9 cellular contexts compared by ENCODE assay signal in genomic region chr6:13573255-13573654, GRCh38. TPM values are rescaled to one million over a fixed set of nuclear protein-coding genes. Genes with fewer than 3 reads are reported as not detected.
DNase-seq lines count a peak whose midpoint lies in the region; ATAC-seq, FAIRE-seq and TF ChIP-seq lines count a peak whose summit lies in the region.
"Had no signal": no experiment of that assay in that cellular context is flagged by ENCODE, and none has a peak within 500 bp of the region (broad histone marks: within the 10 kb centered on the region; RNA-seq: fewer than 3 reads in every experiment).

No MANE protein-coding gene starts in this region.

- no peak for ATAC-seq in activated naive CD8-positive, alpha-beta T cell treated with anti-CD3 and anti-CD28 coated beads, Interleukin-2, amount 10 ng/mL, durations not matched to agents 7 days and 5 days (ENCODE audit: low read depth)

- H3K9me3 Mint-ChIP-seq in T-helper 1 cell treated with Interleukin-12 subunit alpha and Interleukin-12 subunit beta and Interleukin-4 antibody, amounts not matched to agents 30 μg/mL and 1 μg/mL, for 36 hours = peaks cover 6% of the 10 kb centered on the region
- no peaks in the 10 kb centered on the region for H3K9me3 Mint-ChIP-seq in activated naive CD8-positive, alpha-beta T cell treated with anti-CD3 and anti-CD28 coated beads, Interleukin-2, amount 10 ng/mL, durations not matched to agents 7 days and 5 days

- H3K4me3 ChIP-seq in kidney (ENCODE audit: low read length in 2 of 2) (peak overlapping the region; percentile 75 to 81), stomach smooth muscle (ENCODE audit: low read length in 2 of 2) (peak overlapping the region; percentile 17 to 83)

- no peaks in the 10 kb centered on the region for H3K36me3 ChIP-seq in kidney (ENCODE audit: control insufficient read depth in 1 of 2, insufficient read depth in 2 of 2, low read length in 2 of 2)
- no peaks in the 10 kb centered on the region for H3K36me3 ChIP-seq in stomach smooth muscle (ENCODE audit: control insufficient read depth in 2 of 2, insufficient read depth in 2 of 2, low read length in 2 of 2)

- peaks cover 14% of the 10 kb centered on the region for H3K4me1 Mint-ChIP-seq in T-helper 1 cell treated with Interleukin-12 subunit alpha and Interleukin-12 subunit beta and Interleukin-4 antibody, amounts not matched to agents 30 μg/mL and 1 μg/mL, for 36 hours (ENCODE audit: low read depth)
- peaks cover 23% of the 10 kb centered on the region for H3K4me1 Mint-ChIP-seq in activated naive CD8-positive, alpha-beta T cell treated with anti-CD3 and anti-CD28 coated beads, Interleukin-2, amount 10 ng/mL, durations not matched to agents 7 days and 5 days

- H3K36me3 Mint-ChIP-seq in T-helper 1 cell treated with Interleukin-12 subunit alpha and Interleukin-12 subunit beta and Interleukin-4 antibody, amounts not matched to agents 30 μg/mL and 1 μg/mL, for 36 hours (ENCODE audit: low read depth) = peaks cover 1% of the 10 kb centered on the region
- peaks cover 13% of the 10 kb centered on the region for H3K36me3 Mint-ChIP-seq in activated naive CD8-positive, alpha-beta T cell treated with anti-CD3 and anti-CD28 coated beads, Interleukin-2, amount 10 ng/mL, durations not matched to agents 7 days and 5 days

- intact Hi-C loops in kidney (cut with DNase I) = no loop called here

- H3K9me3 ChIP-seq in kidney (ENCODE audit: control insufficient read depth in 1 of 2, low read length in 2 of 2) = peaks cover 0 to 4% of the 10 kb centered on the region in 2 donors
- H3K9me3 ChIP-seq in stomach smooth muscle (ENCODE audit: control insufficient read depth in 2 of 2, low read length in 2 of 2) = no peaks in the 10 kb centered on the region

- H3K27ac Mint-ChIP-seq in T-helper 1 cell treated with Interleukin-12 subunit alpha and Interleukin-12 subunit beta and Interleukin-4 antibody, amounts not matched to agents 30 μg/mL and 1 μg/mL, for 36 hours = no peak overlapping the region
- peak overlapping the region; percentile 84 for H3K27ac Mint-ChIP-seq in activated naive CD8-positive, alpha-beta T cell treated with anti-CD3 and anti-CD28 coated beads, Interleukin-2, amount 10 ng/mL, durations not matched to agents 7 days and 5 days

- peaks cover 5% of the 10 kb centered on the region for H3K27me3 Mint-ChIP-seq in T-helper 1 cell treated with Interleukin-12 subunit alpha and Interleukin-12 subunit beta and Interleukin-4 antibody, amounts not matched to agents 30 μg/mL and 1 μg/mL, for 36 hours (ENCODE audit: low read depth)
- peaks cover 1% of the 10 kb centered on the region for H3K27me3 Mint-ChIP-seq in activated naive CD8-positive, alpha-beta T cell treated with anti-CD3 and anti-CD28 coated beads, Interleukin-2, amount 10 ng/mL, durations not matched to agents 7 days and 5 days

- H3K9ac ChIP-seq in kidney (ENCODE audit: low read length in 2 of 2) (peak overlapping the region; percentile 83), stomach smooth muscle (ENCODE audit: low read length in 2 of 2) (peak overlapping the region; percentile 83 to 91)

- DNase-seq in T-helper 1 cell (no peak), kidney (no peak), ureter (ENCODE audit: low spot score) (no peak), A172 (ENCODE audit: low spot score) (no peak), midbrain (lab: John Stamatoyannopoulos, UW) (no peak)
- no peak for DNase-seq in activated naive CD8-positive, alpha-beta T cell treated with anti-CD3 and anti-CD28 coated beads, Interleukin-2, amount 10 ng/mL, durations not matched to agents 7 days and 5 days
- DNase-seq: 8988T had no signal

- TF ChIP-seq CTCF in kidney (IDR thresholded peaks at IDR 0.05; ENCODE audit: borderline replicate concordance, extremely low read depth, insufficient read depth) = no peak

- H3K27me3 ChIP-seq in stomach smooth muscle (ENCODE audit: control insufficient read depth in 1 of 2, insufficient read depth in 2 of 2, low read length in 2 of 2) = no peaks in the 10 kb centered on the region

- H3K27ac ChIP-seq in kidney (ENCODE audit: low read depth in 2 of 2, low read length in 2 of 2) = peak overlapping the region in 1 of 2 donors; percentile 54
- H3K27ac ChIP-seq in stomach smooth muscle (ENCODE audit: low read length) = peak overlapping the region; percentile 50

- no peak for FAIRE-seq in kidney (lab: Jason Lieb, UNC)

- peak overlapping the region; percentile 75 for H3K4me3 Mint-ChIP-seq in T-helper 1 cell treated with Interleukin-12 subunit alpha and Interleukin-12 subunit beta and Interleukin-4 antibody, amounts not matched to agents 30 μg/mL and 1 μg/mL, for 36 hours
- H3K4me3 Mint-ChIP-seq in activated naive CD8-positive, alpha-beta T cell treated with anti-CD3 and anti-CD28 coated beads, Interleukin-2, amount 10 ng/mL, durations not matched to agents 7 days and 5 days = peak overlapping the region; percentile 100

- H3K4me1 ChIP-seq in kidney (ENCODE audit: control insufficient read depth in 1 of 2, insufficient read depth in 1 of 2, low read depth in 1 of 2, low read length in 2 of 2) (peaks cover 5 to 6% of the 10 kb centered on the region in 2 donors), stomach smooth muscle (ENCODE audit: control insufficient read depth, insufficient read depth, low read length) (peaks cover 14% of the 10 kb centered on the region)

- POLR2A ChIA-PET in activated naive CD8-positive, alpha-beta T cell treated with anti-CD3 and anti-CD28 coated beads, Interleukin-2, amount 10 ng/mL, durations not matched to agents 7 days and 5 days (lab: Charles Lee) = interaction anchor here (1.0 to 3.9 kb wide), 6 partner anchors 11 to 245 kb away, joined by 3 to 36 read pairs (median 14); partner anchors contain the start of genes GFOD1, NOL7 and TBC1D7

RNA-seq across cellular contexts. Expression of gene SIRT5, which starts 1.1 kb away (rescaled TPM):
- total RNA-seq in activated naive CD8-positive, alpha-beta T cell treated with anti-CD3 and anti-CD28 coated beads, Interleukin-2, amount 10 ng/mL, durations not matched to agents 7 days and 5 days = 10 to 100 TPM; 15.9 to 16.3 TPM
- total RNA-seq in kidney (12.0 TPM), ureter (20.4 TPM)
- polyA plus RNA-seq in kidney (ENCODE audit: insufficient read depth, low read depth, low replicate concordance) = 16.8 TPM
- 7.0 and 9.2 TPM in 2 replicates for total RNA-seq in A172 (2014; rRNA removed; shearing (Covaris generic))

RNA-seq across cellular contexts. Expression of gene NOL7, which starts 41.9 kb away (rescaled TPM):
- total RNA-seq in activated naive CD8-positive, alpha-beta T cell treated with anti-CD3 and anti-CD28 coated beads, Interleukin-2, amount 10 ng/mL, durations not matched to agents 7 days and 5 days = 10 to 100 TPM; 54.0 to 55.5 TPM
- total RNA-seq in kidney (65.1 TPM), ureter (56.9 TPM)
- polyA plus RNA-seq in kidney (ENCODE audit: insufficient read depth, low read depth, low replicate concordance) = 71.5 TPM
- total RNA-seq in A172 (2014; rRNA removed; shearing (Covaris generic)) = 134 and 164 TPM in 2 replicates
